In genomic region chr9:132003904-132004303, GRCh38 we compare ENCODE assay signal across 1 cellular context.
TF ChIP-seq lines count a peak whose summit lies in the region.

No MANE protein-coding gene starts in this region.

TF ChIP-seq in WTC11, 78 proteins besides CTCF, POLR2A, EP300 and RAD21 (continued from another document):
- TF ChIP-seq, protein P1, sequence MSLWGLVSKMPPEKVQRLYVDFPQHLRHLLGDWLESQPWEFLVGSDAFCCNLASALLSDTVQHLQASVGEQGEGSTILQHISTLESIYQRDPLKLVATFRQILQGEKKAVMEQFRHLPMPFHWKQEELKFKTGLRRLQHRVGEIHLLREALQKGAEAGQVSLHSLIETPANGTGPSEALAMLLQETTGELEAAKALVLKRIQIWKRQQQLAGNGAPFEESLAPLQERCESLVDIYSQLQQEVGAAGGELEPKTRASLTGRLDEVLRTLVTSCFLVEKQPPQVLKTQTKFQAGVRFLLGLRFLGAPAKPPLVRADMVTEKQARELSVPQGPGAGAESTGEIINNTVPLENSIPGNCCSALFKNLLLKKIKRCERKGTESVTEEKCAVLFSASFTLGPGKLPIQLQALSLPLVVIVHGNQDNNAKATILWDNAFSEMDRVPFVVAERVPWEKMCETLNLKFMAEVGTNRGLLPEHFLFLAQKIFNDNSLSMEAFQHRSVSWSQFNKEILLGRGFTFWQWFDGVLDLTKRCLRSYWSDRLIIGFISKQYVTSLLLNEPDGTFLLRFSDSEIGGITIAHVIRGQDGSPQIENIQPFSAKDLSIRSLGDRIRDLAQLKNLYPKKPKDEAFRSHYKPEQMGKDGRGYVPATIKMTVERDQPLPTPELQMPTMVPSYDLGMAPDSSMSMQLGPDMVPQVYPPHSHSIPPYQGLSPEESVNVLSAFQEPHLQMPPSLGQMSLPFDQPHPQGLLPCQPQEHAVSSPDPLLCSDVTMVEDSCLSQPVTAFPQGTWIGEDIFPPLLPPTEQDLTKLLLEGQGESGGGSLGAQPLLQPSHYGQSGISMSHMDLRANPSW (CRISPR knock-in tag; conservative IDR thresholded peaks at IDR 0.05; ENCODE audit: low read depth): no peak
- TF ChIP-seq ZNF423 (CRISPR knock-in tag; IDR thresholded peaks at IDR 0.05): no peak
- TF ChIP-seq PRRX2 (CRISPR knock-in tag; IDR thresholded peaks at IDR 0.05): no peak
- no peak for TF ChIP-seq ZBTB21 (CRISPR knock-in tag; IDR thresholded peaks at IDR 0.05; ENCODE audit: borderline replicate concordance)
- TF ChIP-seq E2F4 (CRISPR knock-in tag; IDR thresholded peaks at IDR 0.05; ENCODE audit: borderline replicate concordance, low read depth): no peak
- TF ChIP-seq ZNF416 (CRISPR knock-in tag; IDR thresholded peaks at IDR 0.05): no peak
- no peak for TF ChIP-seq MYBL2 (CRISPR knock-in tag; IDR thresholded peaks at IDR 0.05)
- no peak for TF ChIP-seq NFYB (CRISPR knock-in tag; conservative IDR thresholded peaks at IDR 0.05; ENCODE audit: low read depth)
